Comparison of ENCODE assay signal across 1 cellular context in genomic region chr19:55254625-55254977, GRCh38.
TF ChIP-seq lines count a peak whose summit lies in the region.

No MANE protein-coding gene starts in this region.

TF ChIP-seq in H1, 55 proteins besides CTCF, POLR2A, EP300 and RAD21:
- TF ChIP-seq RXRA (IDR thresholded peaks at IDR 0.05; ENCODE audit: insufficient read depth, low read depth, low read length) (no peak), RNF2 (IDR thresholded peaks at IDR 0.05; ENCODE audit: borderline replicate concordance, low read depth, low read length, missing control alignments, poor library complexity, severe bottlenecking) (no peak), PHF8 (conservative IDR thresholded peaks at IDR 0.05; ENCODE audit: low read depth, low read length) (no peak), CHD2 (IDR thresholded peaks at IDR 0.05; ENCODE audit: low read length) (no peak), MAX (IDR thresholded peaks at IDR 0.05) (no peak), BRCA1 (IDR thresholded peaks at IDR 0.05; ENCODE audit: low read depth, low read length) (no peak), MAFK (IDR thresholded peaks at IDR 0.05; ENCODE audit: low read depth, low read length) (no peak), SUZ12 (IDR thresholded peaks at IDR 0.05; ENCODE audit: low read length) (no peak), TAF1 (IDR thresholded peaks at IDR 0.05; ENCODE audit: low read depth, low read length) (no peak), SP1 (IDR thresholded peaks at IDR 0.05; ENCODE audit: low read depth, low read length) (no peak), SP4 (IDR thresholded peaks at IDR 0.05; ENCODE audit: low read length) (no peak), CREB1 (IDR thresholded peaks at IDR 0.05) (no peak)
